ENCODE assay signal across 19 cellular contexts in the genomic region with DNA sequence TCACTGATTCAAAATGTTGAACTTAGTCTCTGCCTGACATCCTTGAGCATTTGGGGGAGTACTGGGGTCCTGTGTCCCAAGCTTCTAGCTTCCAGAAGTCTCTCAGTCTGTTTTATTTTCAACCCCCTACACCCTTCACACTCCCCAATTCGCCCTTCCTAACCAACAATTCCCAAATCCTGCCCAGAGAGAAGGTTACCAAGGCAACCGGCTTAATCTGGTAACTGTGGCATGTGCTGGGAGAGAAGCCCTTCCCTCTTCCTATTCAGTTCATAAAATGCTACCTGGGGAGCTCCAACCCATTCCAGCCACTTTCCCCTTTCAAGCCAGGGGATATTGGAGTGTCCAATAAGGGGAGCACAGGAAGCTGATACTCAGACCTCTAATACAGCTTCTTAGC. TPM values are rescaled to one million over a fixed set of nuclear protein-coding genes. Genes with fewer than 3 reads are reported as not detected.
DNase-seq lines count a peak whose midpoint lies in the region; ATAC-seq, FAIRE-seq and TF ChIP-seq lines count a peak whose summit lies in the region.
"Had no signal": no experiment of that assay in that cellular context is flagged by ENCODE, and none has a peak within 500 bp of the region (broad histone marks: within the 10 kb centered on the region; RNA-seq: fewer than 3 reads in every experiment).

No MANE protein-coding gene starts in this region.

- no peak for DNase-seq in activated CD4-positive, alpha-beta T cell treated with anti-CD3 and anti-CD28 coated beads, Interleukin-2, amount 10 ng/mL, durations not matched to agents 24 days and 14 days
- DNase-seq in activated CD4-positive, alpha-beta T cell treated with anti-CD3 and anti-CD28 coated beads, Interleukin-2, amount 50 U/mL, for 4 hours, result no peak
- DNase-seq in colonic mucosa (no peak), neural progenitor cell (ENCODE audit: low spot score) (peak; percentile 70), upper lobe of right lung (no peak), GM12892 (ENCODE audit: insufficient read length) (no peak), NCI-H526 (lab: John Stamatoyannopoulos, UW) (no peak), left ventricle myocardium superior (no peak)
- DNase-seq: activated CD4-positive, alpha-beta T cell treated with anti-CD3 and anti-CD28 coated beads, Interleukin-2, amount 50 U/mL, for 48 hours; activated naive CD4-positive, alpha-beta T cell treated with anti-CD3 and anti-CD28 coated beads, Interleukin-2, amount 10 ng/mL, durations not matched to agents 7 days and 5 days; HFFc6; MV-4-11; natural killer cell; SHP77 treated with DMSO at 0.1 percent for 48 hours; stimulated activated CD4-positive, alpha-beta T cell treated with anti-CD3 and anti-CD28 coated beads, Interleukin-4, amount 100 ng/mL, for 1 hour; T-helper 1 cell had no signal

- peak overlapping the region; percentile 37 for H3K27ac Mint-ChIP-seq in activated CD4-positive, alpha-beta T cell treated with anti-CD3 and anti-CD28 coated beads, Interleukin-2, amount 10 ng/mL, durations not matched to agents 24 days and 14 days
- H3K27ac Mint-ChIP-seq in neural progenitor cell, result no peak overlapping the region
- H3K27ac Mint-ChIP-seq: activated naive CD4-positive, alpha-beta T cell treated with anti-CD3 and anti-CD28 coated beads, Interleukin-2, amount 10 ng/mL, durations not matched to agents 7 days and 5 days; HFFc6; natural killer cell had no signal

- H3K9ac ChIP-seq in colonic mucosa (ENCODE audit: low read depth in 2 of 2, low read length in 2 of 2), result peak overlapping the region in 1 of 2 donors; percentile 65
- no peak overlapping the region for H3K9ac ChIP-seq in neural progenitor cell

- no peak overlapping the region for H3K4me3 Mint-ChIP-seq in activated CD4-positive, alpha-beta T cell treated with anti-CD3 and anti-CD28 coated beads, Interleukin-2, amount 10 ng/mL, durations not matched to agents 24 days and 14 days
- peak overlapping the region; percentile 53 for H3K4me3 Mint-ChIP-seq in neural progenitor cell
- H3K4me3 Mint-ChIP-seq: activated naive CD4-positive, alpha-beta T cell treated with anti-CD3 and anti-CD28 coated beads, Interleukin-2, amount 10 ng/mL, durations not matched to agents 7 days and 5 days; HFFc6 had no signal

- no peaks in the 10 kb centered on the region for H3K27me3 ChIP-seq in colonic mucosa
- H3K27me3 ChIP-seq in neural progenitor cell, result no peaks in the 10 kb centered on the region
- no peaks in the 10 kb centered on the region for H3K27me3 ChIP-seq in upper lobe of right lung

- H3K79me2 ChIP-seq in neural progenitor cell (ENCODE audit: low read depth), result no peaks in the 10 kb centered on the region

- FAIRE-seq in GM12892 (lab: Jason Lieb, UNC), result no peak
- FAIRE-seq: endometrium, GM12878 had no signal

- ATAC-seq in upper lobe of right lung (no peak), left ventricle myocardium superior (no peak)
- ATAC-seq: GM12878, natural killer cell had no signal

- H3K4me1 ChIP-seq in colonic mucosa, result peaks cover 11% of the 10 kb centered on the region
- H3K4me1 ChIP-seq in neural progenitor cell, result peaks cover 36% of the 10 kb centered on the region
- peaks cover 22% of the 10 kb centered on the region for H3K4me1 ChIP-seq in upper lobe of right lung

- peaks cover 12% of the 10 kb centered on the region for H3K4me1 Mint-ChIP-seq in activated CD4-positive, alpha-beta T cell treated with anti-CD3 and anti-CD28 coated beads, Interleukin-2, amount 10 ng/mL, durations not matched to agents 24 days and 14 days
- peaks cover 43% of the 10 kb centered on the region for H3K4me1 Mint-ChIP-seq in neural progenitor cell

- peaks cover 42% of the 10 kb centered on the region for H4K20me1 ChIP-seq in neural progenitor cell (ENCODE audit: low read depth)

- peaks cover 57% of the 10 kb centered on the region for H3F3A ChIP-seq in neural progenitor cell (ENCODE audit: low read depth)

- intact Hi-C loops in activated CD4-positive, alpha-beta T cell treated with anti-CD3 and anti-CD28 coated beads, Interleukin-2, amount 10 ng/mL, durations not matched to agents 24 days and 14 days (cut with micrococcal nuclease), result loop anchor here (2.0 kb wide), 1 partner anchor 63 kb away; no protein-coding TSS in a partner anchor
- intact Hi-C loops in colonic mucosa (cut with DNase I), result no loop called here
- intact Hi-C loops in upper lobe of right lung (cut with DNase I), result no loop called here
- intact Hi-C loops in left ventricle myocardium superior (cut with micrococcal nuclease), result no loop called here

- H2AFZ ChIP-seq in neural progenitor cell (replicated peaks), result no peak overlapping the region

- H3K36me3 ChIP-seq in colonic mucosa (peaks cover 7% of the 10 kb centered on the region), neural progenitor cell (peaks cover 8% of the 10 kb centered on the region), upper lobe of right lung (peaks cover 23% of the 10 kb centered on the region)

- TF ChIP-seq CTCF in colonic mucosa (IDR thresholded peaks at IDR 0.05) (no peak), neural progenitor cell (IDR thresholded peaks at IDR 0.05) (no peak), upper lobe of right lung (IDR thresholded peaks at IDR 0.05) (no peak)

- no peak for TF ChIP-seq POLR2A in GM12892 (IDR thresholded peaks at IDR 0.05; ENCODE audit: low read depth, low read length)

- H3K9me3 Mint-ChIP-seq in activated CD4-positive, alpha-beta T cell treated with anti-CD3 and anti-CD28 coated beads, Interleukin-2, amount 10 ng/mL, durations not matched to agents 24 days and 14 days, result no peaks in the 10 kb centered on the region
- H3K9me3 Mint-ChIP-seq in neural progenitor cell, result no peaks in the 10 kb centered on the region
- H3K9me3 Mint-ChIP-seq: activated naive CD4-positive, alpha-beta T cell treated with anti-CD3 and anti-CD28 coated beads, Interleukin-2, amount 10 ng/mL, durations not matched to agents 7 days and 5 days; HFFc6; natural killer cell had no signal

- H3K4me3 ChIP-seq in colonic mucosa (no peak overlapping the region), neural progenitor cell (no peak overlapping the region), upper lobe of right lung (no peak overlapping the region)
- H3K4me3 ChIP-seq: GM12878, smooth muscle cell had no signal

- no peaks in the 10 kb centered on the region for H3K9me3 ChIP-seq in colonic mucosa
- H3K9me3 ChIP-seq in neural progenitor cell (ENCODE audit: low read depth), result no peaks in the 10 kb centered on the region
- H3K9me3 ChIP-seq in upper lobe of right lung, result no peaks in the 10 kb centered on the region

- H3K27me3 Mint-ChIP-seq in activated CD4-positive, alpha-beta T cell treated with anti-CD3 and anti-CD28 coated beads, Interleukin-2, amount 10 ng/mL, durations not matched to agents 24 days and 14 days, result no peaks in the 10 kb centered on the region
- H3K27me3 Mint-ChIP-seq in neural progenitor cell (ENCODE audit: insufficient read depth, low read depth), result no peaks in the 10 kb centered on the region

- H3K4me2 ChIP-seq in neural progenitor cell, result peak overlapping the region; percentile 50
- H3K4me2 ChIP-seq: smooth muscle cell had no signal

- H3K36me3 Mint-ChIP-seq in activated CD4-positive, alpha-beta T cell treated with anti-CD3 and anti-CD28 coated beads, Interleukin-2, amount 10 ng/mL, durations not matched to agents 24 days and 14 days (ENCODE audit: low read depth), result peaks cover 26% of the 10 kb centered on the region
- peaks cover 22% of the 10 kb centered on the region for H3K36me3 Mint-ChIP-seq in neural progenitor cell

- peak overlapping the region; percentile 86 for H3K27ac ChIP-seq in colonic mucosa
- H3K27ac ChIP-seq in neural progenitor cell, result no peak overlapping the region
- H3K27ac ChIP-seq in upper lobe of right lung, result peak overlapping the region; percentile 45

RNA-seq across cellular contexts. Expression of a gene that starts 1.3 kb away (rescaled TPM):
- 11.5 and 11.9 TPM in 2 replicates for total RNA-seq in activated CD4-positive, alpha-beta T cell treated with anti-CD3 and anti-CD28 coated beads, Interleukin-2, amount 10 ng/mL, durations not matched to agents 24 days and 14 days
- 100 to 1,000 TPM in 1 of 2 donors, 10 to 100 TPM in 1; 98.2 to 108 TPM for total RNA-seq in colonic mucosa
- total RNA-seq in neural progenitor cell (ENCODE audit: low replicate concordance), result 6.8 and 8.3 TPM in 2 replicates
- 10.2 TPM for total RNA-seq in upper lobe of right lung
- 4.1 TPM for polyA plus RNA-seq in GM12892 (2012; ENCODE audit: missing spikeins)
- total RNA-seq in left ventricle myocardium superior, result 3.8 TPM

RNA-seq across cellular contexts. Expression of a gene that starts 35.6 kb away (rescaled TPM):
- 108 and 109 TPM in 2 replicates for total RNA-seq in activated CD4-positive, alpha-beta T cell treated with anti-CD3 and anti-CD28 coated beads, Interleukin-2, amount 10 ng/mL, durations not matched to agents 24 days and 14 days
- total RNA-seq in colonic mucosa, result 10 to 100 TPM; 53.8 to 55.3 TPM
- total RNA-seq in neural progenitor cell (ENCODE audit: low replicate concordance), result 64.0 and 68.9 TPM in 2 replicates
- 106 TPM for total RNA-seq in upper lobe of right lung
- 49.2 TPM for polyA plus RNA-seq in GM12892 (2012; ENCODE audit: missing spikeins)
- 48.1 TPM for total RNA-seq in left ventricle myocardium superior

RNA-seq across cellular contexts. Expression of a gene that starts 43.2 kb away (rescaled TPM):
- total RNA-seq in activated CD4-positive, alpha-beta T cell treated with anti-CD3 and anti-CD28 coated beads, Interleukin-2, amount 10 ng/mL, durations not matched to agents 24 days and 14 days, result 19.9 and 25.5 TPM in 2 replicates
- total RNA-seq in colonic mucosa (10 to 100 TPM; 34.5 to 42.0 TPM), neural progenitor cell (ENCODE audit: low replicate concordance) (6.8 and 9.3 TPM in 2 replicates), upper lobe of right lung (38.3 TPM), left ventricle myocardium superior (11.3 TPM)
- polyA plus RNA-seq in GM12892 (2012; ENCODE audit: missing spikeins), result 10.9 TPM

RNA-seq across cellular contexts. Expression of a gene that starts 54.2 kb away (rescaled TPM):
- 92.7 and 98.5 TPM in 2 replicates for total RNA-seq in activated CD4-positive, alpha-beta T cell treated with anti-CD3 and anti-CD28 coated beads, Interleukin-2, amount 10 ng/mL, durations not matched to agents 24 days and 14 days
- total RNA-seq in colonic mucosa, result 10 to 100 TPM; 77.0 to 81.0 TPM
- 144 and 190 TPM in 2 replicates for total RNA-seq in neural progenitor cell (ENCODE audit: low replicate concordance)
- 84.4 TPM for total RNA-seq in upper lobe of right lung
- 57.4 TPM for polyA plus RNA-seq in GM12892 (2012; ENCODE audit: missing spikeins)
- 49.1 TPM for total RNA-seq in left ventricle myocardium superior
